ENCODE assay signal across 9 cellular contexts in the genomic region with DNA sequence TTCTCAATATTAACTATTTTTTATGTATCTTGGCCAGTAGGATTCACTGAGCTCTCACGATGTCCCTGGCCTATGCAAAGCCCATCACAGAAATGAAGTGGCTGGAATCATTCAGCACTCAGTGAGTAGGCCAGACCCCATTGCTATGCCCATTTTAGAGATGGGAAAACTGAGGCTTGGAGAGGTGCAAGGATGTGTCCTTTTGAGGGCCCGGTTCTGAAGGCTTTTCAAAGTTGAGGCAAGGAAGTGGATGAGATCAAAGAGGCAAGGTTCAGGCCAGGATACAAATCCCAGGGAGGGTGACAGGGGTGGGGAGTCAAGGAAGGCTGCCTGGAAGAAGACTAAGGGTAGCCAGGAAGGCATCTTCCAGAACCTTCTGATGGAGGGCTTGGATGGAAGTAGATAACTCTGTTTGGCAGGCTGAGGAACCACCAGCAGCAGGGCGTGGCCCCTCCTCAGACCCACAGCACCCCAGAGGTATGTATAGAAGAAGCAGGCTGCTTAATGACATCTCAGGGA. TPM values are rescaled to one million over a fixed set of nuclear protein-coding genes. Genes with fewer than 3 reads are reported as not detected.
DNase-seq lines count a peak whose midpoint lies in the region; TF ChIP-seq lines count a peak whose summit lies in the region.
"Had no signal": no experiment of that assay in that cellular context is flagged by ENCODE, and none has a peak within 500 bp of the region (broad histone marks: within the 10 kb centered on the region; RNA-seq: fewer than 3 reads in every experiment).

No MANE protein-coding gene starts in this region.

- no peak for TF ChIP-seq EP300 in tibial nerve (IDR thresholded peaks at IDR 0.05)

- peaks cover 5% of the 10 kb centered on the region for H3K36me3 Mint-ChIP-seq in MCF 10A (ENCODE audit: insufficient read depth, unreplicated experiment)

- H2AFZ ChIP-seq in mammary epithelial cell (ENCODE audit: low read depth, low read length) = no peak overlapping the region

- no peak overlapping the region for H3K9ac ChIP-seq in mammary epithelial cell (ENCODE audit: insufficient read depth, low read length)

- no peak for TF ChIP-seq CTCF in MCF 10A (IDR thresholded peaks at IDR 0.05; ENCODE audit: unreplicated experiment)
- TF ChIP-seq CTCF in mammary epithelial cell (conservative IDR thresholded peaks at IDR 0.05 in 1 of 2, IDR thresholded peaks at IDR 0.05 in 1 of 2; ENCODE audit: extremely low read depth in 1 of 2, insufficient read depth in 1 of 2, low read depth in 1 of 2, low read length in 2 of 2) = no peak
- TF ChIP-seq CTCF in ascending aorta (IDR thresholded peaks at IDR 0.05) = no peak
- TF ChIP-seq CTCF in tibial nerve (IDR thresholded peaks at IDR 0.05) = no peak

- H3K27ac ChIP-seq in mammary epithelial cell (ENCODE audit: insufficient read depth, low read depth, low read length) = no peak overlapping the region
- H3K27ac ChIP-seq in ascending aorta = peak overlapping the region; percentile 90 to 94
- peak overlapping the region; percentile 60 for H3K27ac ChIP-seq in muscle layer of duodenum (ENCODE audit: low read length)
- H3K27ac ChIP-seq in tibial nerve = peak overlapping the region; percentile 94 to 98 (median 96)

- H3K9me3 ChIP-seq in mammary epithelial cell (replicated peaks; ENCODE audit: insufficient read depth, low read length) (no peaks in the 10 kb centered on the region), ascending aorta (no peaks in the 10 kb centered on the region), muscle layer of duodenum (ENCODE audit: control insufficient read depth in 1 of 2, low read length in 2 of 2) (no peaks in the 10 kb centered on the region), tibial nerve (no peaks in the 10 kb centered on the region)

- POLR2A ChIA-PET in MCF 10A (lab: Yijun Ruan, JAX) = interaction anchor here (5.4 kb wide), 2 partner anchors 25 to 37 kb away, joined by 74 to 110 read pairs; a partner anchor contains a TSS

- intact Hi-C loops in MCF 10A (cut with micrococcal nuclease) (no loop called here), mammary epithelial cell (cut with micrococcal nuclease) (no loop called here), ascending aorta (cut with DNase I) (no loop called here)

- dilution Hi-C loops in mammary epithelial cell (cut with HindIII; ENCODE audit: low sequenced_read_pairs) = loop anchor here (5.0 kb wide), 1 partner anchor 35 kb away; no protein-coding TSS in a partner anchor

- peaks cover 25% of the 10 kb centered on the region for H3K4me1 ChIP-seq in mammary epithelial cell (ENCODE audit: insufficient read depth, low read length)
- H3K4me1 ChIP-seq in ascending aorta = peaks cover 5 to 24% of the 10 kb centered on the region in 2 donors
- H3K4me1 ChIP-seq in muscle layer of duodenum (ENCODE audit: control insufficient read depth in 1 of 2, insufficient read depth in 2 of 2, low read length in 2 of 2) = peaks cover 3 to 29% of the 10 kb centered on the region in 2 donors
- H3K4me1 ChIP-seq in tibial nerve = peaks cover 0 to 52% (median 10%) of the 10 kb centered on the region in 4 donors

- no TSS peak for BruUV-seq in MCF 10A (replicated peaks; lab: Mats Ljungman, UMichigan)
- BruUV-seq in mammary epithelial cell (replicated peaks; lab: Mats Ljungman, UMichigan) = no TSS peak

- no peaks in the 10 kb centered on the region for H3K79me2 ChIP-seq in mammary epithelial cell (ENCODE audit: insufficient read depth, low read length)

- peaks cover 28% of the 10 kb centered on the region for H3K4me1 Mint-ChIP-seq in MCF 10A (ENCODE audit: insufficient read depth, unreplicated experiment)

- H3K4me3 Mint-ChIP-seq in MCF 10A (ENCODE audit: unreplicated experiment) = peak overlapping the region; percentile 77

- TF ChIP-seq POLR2A in tibial nerve (IDR thresholded peaks at IDR 0.05) = no peak

- in situ Hi-C loops in mammary epithelial cell (cut with MboI; ENCODE audit: low sequenced_read_pairs in 2 of 2) (loop anchor here in 1 of 2 donors (5.0 kb wide), 1 partner anchor 35 kb away; no protein-coding TSS in a partner anchor), KBM-7 (cut with MboI; ENCODE audit: low pct_unique_long_range_greater_than_20kb, low sequenced_read_pairs) (no loop called here)

- H3K4me3 ChIP-seq in mammary epithelial cell (replicated peaks in 1 of 3; ENCODE audit: insufficient read depth in 1 of 3, low read depth in 2 of 3, low read length in 3 of 3) (no peak overlapping the region), ascending aorta (no peak overlapping the region), muscle layer of duodenum (ENCODE audit: low read depth in 1 of 2, low read length in 2 of 2) (no peak overlapping the region), tibial nerve (no peak overlapping the region)

- 100% methylated on average over 2 of the region's 3 CpGs for WGBS in mammary epithelial cell (ENCODE audit: low coverage, missing lambda C conversion rate)
- 82 to 85% methylated on average over 3 of the region's 3 CpGs for WGBS in tibial nerve, 2 donors

- H3K9me3 Mint-ChIP-seq in MCF 10A (ENCODE audit: unreplicated experiment) = no peaks in the 10 kb centered on the region

- CTCF ChIA-PET in MCF 10A (lab: Yijun Ruan, JAX) (interaction anchor here (0.6 to 21.1 kb wide), 2 partner anchors 38 to 170 kb away, joined by 3 to 386 read pairs; no protein-coding TSS in a partner anchor), mammary epithelial cell (lab: Charles Lee; ENCODE audit: low non-redundant PET) (no interaction called here)

- no peaks in the 10 kb centered on the region for H3K27me3 Mint-ChIP-seq in MCF 10A (ENCODE audit: insufficient read depth, unreplicated experiment)

- H3K36me3 ChIP-seq in mammary epithelial cell (ENCODE audit: insufficient read depth, low read length) (no peaks in the 10 kb centered on the region), ascending aorta (no peaks in the 10 kb centered on the region), muscle layer of duodenum (ENCODE audit: control insufficient read depth in 1 of 2, insufficient read depth in 2 of 2, low read length in 2 of 2) (peaks cover 0 to 4% of the 10 kb centered on the region in 2 donors), tibial nerve (no peaks in the 10 kb centered on the region)

- no peaks in the 10 kb centered on the region for H3K27me3 ChIP-seq in mammary epithelial cell (ENCODE audit: insufficient read depth, low read length)
- no peaks in the 10 kb centered on the region for H3K27me3 ChIP-seq in ascending aorta
- no peaks in the 10 kb centered on the region for H3K27me3 ChIP-seq in muscle layer of duodenum (ENCODE audit: low read depth, low read length)
- H3K27me3 ChIP-seq in tibial nerve = no peaks in the 10 kb centered on the region

- peak overlapping the region; percentile 91 for H3K27ac Mint-ChIP-seq in MCF 10A (ENCODE audit: low read depth, unreplicated experiment)

- H3K4me2 ChIP-seq in mammary epithelial cell (ENCODE audit: insufficient read depth, low read depth, low read length) = no peak overlapping the region

- no peaks in the 10 kb centered on the region for H4K20me1 ChIP-seq in mammary epithelial cell (ENCODE audit: insufficient read depth, low read length)

- DNase-seq in MCF 10A (ENCODE audit: unreplicated experiment) = no peak
- DNase-seq in mammary epithelial cell = no peak
- DNase-seq in ascending aorta (ENCODE audit: low spot score in 2 of 2) = no peak
- DNase-seq in tibial nerve (ENCODE audit: low spot score in 2 of 2) = no peak
- DNase-seq in NCI-H187 treated with DMSO at 0.1 percent for 48 hours (lab: John Stamatoyannopoulos, UW) = no peak
- DNase-seq in H4 (ENCODE audit: low spot score) = no peak
- no peak for DNase-seq in KBM-7
- DNase-seq: NCI-H1048 had no signal

RNA-seq across cellular contexts. Expression of a gene that starts 18.8 kb away (rescaled TPM):
- total RNA-seq in MCF 10A (2022) (186 and 227 TPM in 2 replicates), mammary epithelial cell (100 to 1,000 TPM in 1 of 2 donors, 10 to 100 TPM in 1; 81.9 to 316 TPM), ascending aorta (142 TPM), tibial nerve (100 to 1,000 TPM in 2 of 4 donors, 10 to 100 TPM in 2; 95.5 to 161 (median 99.2) TPM)
- 224 TPM for polyA plus RNA-seq in mammary epithelial cell
- polyA minus RNA-seq in mammary epithelial cell = 242 TPM
- 49.3 and 84.0 TPM in 2 replicates for total RNA-seq in H4 (2014; rRNA removed; shearing (Covaris generic))

RNA-seq across cellular contexts. Expression of a gene that starts 25.3 kb away (rescaled TPM):
- total RNA-seq in MCF 10A (2022) (13.3 and 29.3 TPM in 2 replicates), mammary epithelial cell (10 to 100 TPM in 1 of 2 donors, 1 to 10 TPM in 1; 1.8 to 49.1 TPM), ascending aorta (511 TPM), tibial nerve (1 to 10 TPM in 2 of 4 donors, under 1 TPM in 2; 0.60 to 4.9 (median 1.8) TPM)
- 2.6 TPM for polyA plus RNA-seq in mammary epithelial cell
- 27.0 TPM for polyA minus RNA-seq in mammary epithelial cell
- 1.2 TPM in 1 of 2 replicates, not detected in the other for total RNA-seq in H4 (2014; rRNA removed; shearing (Covaris generic))

RNA-seq across cellular contexts. Expression of a gene that starts 36.0 kb away (rescaled TPM):
- total RNA-seq in MCF 10A (2022) (9.6 and 17.6 TPM in 2 replicates), mammary epithelial cell (10 to 100 TPM; 11.7 to 16.9 TPM), ascending aorta (3.7 TPM), tibial nerve (10 to 100 TPM in 1 of 4 donors, 1 to 10 TPM in 3; 2.2 to 10.8 (median 6.2) TPM)
- 15.0 TPM for polyA plus RNA-seq in mammary epithelial cell
- polyA minus RNA-seq in mammary epithelial cell = 12.6 TPM
- 6.8 and 9.0 TPM in 2 replicates for total RNA-seq in H4 (2014; rRNA removed; shearing (Covaris generic))

RNA-seq across cellular contexts. Expression of a gene that starts 37.6 kb away (rescaled TPM):
- total RNA-seq in MCF 10A (2022) (142 and 161 TPM in 2 replicates), mammary epithelial cell (100 to 1,000 TPM in 1 of 2 donors, 10 to 100 TPM in 1; 75.8 to 254 TPM), ascending aorta (27.8 TPM), tibial nerve (10 to 100 TPM; 10.0 to 27.9 (median 17.1) TPM)
- 77.1 TPM for polyA plus RNA-seq in mammary epithelial cell
- 84.7 TPM for polyA minus RNA-seq in mammary epithelial cell
- 0.14 and 1.1 TPM in 2 replicates for total RNA-seq in H4 (2014; rRNA removed; shearing (Covaris generic))

RNA-seq across cellular contexts. Expression of a gene that starts 54.4 kb away (rescaled TPM):
- total RNA-seq in MCF 10A (2022) = 3.5 and 5.1 TPM in 2 replicates
- 10 to 100 TPM; 11.0 to 16.9 TPM for total RNA-seq in mammary epithelial cell
- polyA plus RNA-seq in mammary epithelial cell = 11.5 TPM
- polyA minus RNA-seq in mammary epithelial cell = 11.9 TPM
- total RNA-seq in ascending aorta = 37.1 TPM
- total RNA-seq in tibial nerve = 1 to 10 TPM; 1.5 to 5.9 (median 3.5) TPM
- 3.5 and 6.1 TPM in 2 replicates for total RNA-seq in H4 (2014; rRNA removed; shearing (Covaris generic))

Comparison
In these comparisons a context has a peak if more than half of its experiments do, and no peak if none do; other contexts are left out.
1. RNA of a gene that starts 25.3 kb away (total RNA-seq): 511 TPM in ascending aorta (single experiment); 1.8 to 49.1 TPM in mammary epithelial cell, 13.3 to 29.3 TPM in MCF 10A, 0.60 to 4.9 TPM in tibial nerve and 1.2 TPM in H4; every median in the first group is over 10 times any median in the second.